1 cellular context compared by ENCODE assay signal in genomic region chr14:73935666-73936065, GRCh38.
TF ChIP-seq lines count a peak whose summit lies in the region.

No MANE protein-coding gene starts in this region.

TF ChIP-seq in GM23338, 12 proteins besides CTCF, POLR2A, EP300 and RAD21 (continued from another document):
- TF ChIP-seq ETS1 (IDR thresholded peaks at IDR 0.05) = no peak
- TF ChIP-seq NANOG (IDR thresholded peaks at IDR 0.05; ENCODE audit: borderline replicate concordance) = no peak
- no peak for TF ChIP-seq EZH2phosphoT487 (IDR thresholded peaks at IDR 0.05; ENCODE audit: unreplicated experiment)
- no peak for TF ChIP-seq EZH2 (IDR thresholded peaks at IDR 0.05; ENCODE audit: low read depth, unreplicated experiment)
- TF ChIP-seq ZNF114 (CRISPR knock-in tag; IDR thresholded peaks at IDR 0.05) = no peak
- no peak for TF ChIP-seq ZNF331 (CRISPR knock-in tag; IDR thresholded peaks at IDR 0.05; ENCODE audit: low read depth)
- TF ChIP-seq POLR2AphosphoS5 (IDR thresholded peaks at IDR 0.05; ENCODE audit: low read depth) = no peak
- no peak for TF ChIP-seq CREB1 (CRISPR knock-in tag; IDR thresholded peaks at IDR 0.05; ENCODE audit: low read depth)
- TF ChIP-seq STAT1 (IDR thresholded peaks at IDR 0.05; ENCODE audit: unreplicated experiment) = no peak
